20 cellular contexts compared by ENCODE assay signal in genomic region chr17:2253362-2253761, GRCh38. TPM values are rescaled to one million over a fixed set of nuclear protein-coding genes. Genes with fewer than 3 reads are reported as not detected.
DNase-seq lines count a peak whose midpoint lies in the region; ATAC-seq and TF ChIP-seq lines count a peak whose summit lies in the region.
"Had no signal": no experiment of that assay in that cellular context is flagged by ENCODE, and none has a peak within 500 bp of the region (broad histone marks: within the 10 kb centered on the region; RNA-seq: fewer than 3 reads in every experiment).

No MANE protein-coding gene starts in this region.

- intact Hi-C loops in activated T-helper 2 cell treated with anti-CD3 and anti-CD28 coated beads, Interferon-gamma antibody, Interleukin-2, Interleukin-4, amounts not matched to agents 10 μg/mL and 5 μg/mL and 100 μg/mL, durations not matched to agents 14 hours and 24 hours and 36 hours (cut with micrococcal nuclease), result no loop called here

- H3K4me3 Mint-ChIP-seq in activated T-cell treated with anti-CD3 and anti-CD28 coated beads, Interleukin-2, amount 50 U/mL, for 24 hours, result peak overlapping the region; percentile 58
- peak overlapping the region; percentile 18 for H3K4me3 Mint-ChIP-seq in activated T-helper 2 cell treated with anti-CD3 and anti-CD28 coated beads, Interferon-gamma antibody, Interleukin-2, Interleukin-4, amounts not matched to agents 10 μg/mL and 5 μg/mL and 100 μg/mL, durations not matched to agents 14 hours and 24 hours and 36 hours (ENCODE audit: low read depth)
- H3K4me3 Mint-ChIP-seq in nephron progenitor cell, result no peak overlapping the region

- no peaks in the 10 kb centered on the region for H3K27me3 Mint-ChIP-seq in activated T-cell treated with anti-CD3 and anti-CD28 coated beads, Interleukin-2, amount 50 U/mL, for 24 hours
- H3K27me3 Mint-ChIP-seq in activated T-helper 2 cell treated with anti-CD3 and anti-CD28 coated beads, Interferon-gamma antibody, Interleukin-2, Interleukin-4, amounts not matched to agents 10 μg/mL and 5 μg/mL and 100 μg/mL, durations not matched to agents 14 hours and 24 hours and 36 hours (ENCODE audit: low read depth), result no peaks in the 10 kb centered on the region
- peaks cover 4% of the 10 kb centered on the region for H3K27me3 Mint-ChIP-seq in nephron progenitor cell (ENCODE audit: low read depth, poor library complexity)

- H3K4me1 Mint-ChIP-seq in activated T-cell treated with anti-CD3 and anti-CD28 coated beads, Interleukin-2, amount 50 U/mL, for 24 hours (ENCODE audit: low read depth), result peaks cover 72% of the 10 kb centered on the region
- peaks cover 60% of the 10 kb centered on the region for H3K4me1 Mint-ChIP-seq in activated T-helper 2 cell treated with anti-CD3 and anti-CD28 coated beads, Interferon-gamma antibody, Interleukin-2, Interleukin-4, amounts not matched to agents 10 μg/mL and 5 μg/mL and 100 μg/mL, durations not matched to agents 14 hours and 24 hours and 36 hours (ENCODE audit: low read depth)
- H3K4me1 Mint-ChIP-seq in nephron progenitor cell, result peaks cover 4% of the 10 kb centered on the region

- no peak for TF ChIP-seq CTCF in GM12865 (IDR thresholded peaks at IDR 0.05; ENCODE audit: insufficient read depth, low read depth, low read length, missing control alignments)
- no peak for TF ChIP-seq CTCF in nephron progenitor cell (IDR thresholded peaks at IDR 0.05)

- no peak for DNase-seq in activated T-cell treated with anti-CD3 and anti-CD28 coated beads, Interleukin-2, amount 50 U/mL, for 24 hours
- DNase-seq in activated T-cell treated with anti-CD3 and anti-CD28 coated beads, Interleukin-2, amount 50 U/mL, for 48 hours, result no peak
- DNase-seq in GM12865 (ENCODE audit: low read depth) (no peak), nephron progenitor cell (no peak), kidney glomerular epithelial cell (lab: John Stamatoyannopoulos, UW) (no peak)
- no peak for DNase-seq in activated T-helper 2 cell treated with anti-CD3 and anti-CD28 coated beads, Interferon-gamma antibody, Interleukin-2, Interleukin-4, amounts not matched to agents 10 μg/mL and 5 μg/mL and 100 μg/mL, durations not matched to agents 14 hours and 24 hours and 36 hours (ENCODE audit: low spot score)
- DNase-seq: activated effector memory CD4-positive, alpha-beta T cell treated with Interleukin-2 at 50 U/mL for 16 hours; C1 segment of cervical spinal cord; DMS153; erythroblast; foreskin keratinocyte; GDM1; hippocampal formation; NCI-H1436 treated with DMSO at 0.1 percent for 48 hours; NCI-H2171; NCI-H524 treated with DMSO at 0.1 percent for 48 hours; occipital lobe; retina had no signal

- no peak for ATAC-seq in GM21723 (IDR thresholded peaks at IDR 0.05; ENCODE audit: unreplicated experiment)
- ATAC-seq in GM18498 (IDR thresholded peaks at IDR 0.05; ENCODE audit: unreplicated experiment), result no peak
- ATAC-seq: foreskin keratinocyte had no signal

- H3K27ac Mint-ChIP-seq in activated T-cell treated with anti-CD3 and anti-CD28 coated beads, Interleukin-2, amount 50 U/mL, for 24 hours, result peak overlapping the region; percentile 96
- H3K27ac Mint-ChIP-seq in activated T-helper 2 cell treated with anti-CD3 and anti-CD28 coated beads, Interferon-gamma antibody, Interleukin-2, Interleukin-4, amounts not matched to agents 10 μg/mL and 5 μg/mL and 100 μg/mL, durations not matched to agents 14 hours and 24 hours and 36 hours, result peak overlapping the region; percentile 92
- peak overlapping the region; percentile 79 for H3K27ac Mint-ChIP-seq in nephron progenitor cell

- peak overlapping the region; percentile 7; the same call in 1 of the 2 replicates for H3K4me3 ChIP-seq in GM12865 (ENCODE audit: low read depth, low read length)

- peaks cover 80% of the 10 kb centered on the region for H3K36me3 Mint-ChIP-seq in activated T-cell treated with anti-CD3 and anti-CD28 coated beads, Interleukin-2, amount 50 U/mL, for 24 hours (ENCODE audit: low read depth)
- H3K36me3 Mint-ChIP-seq in activated T-helper 2 cell treated with anti-CD3 and anti-CD28 coated beads, Interferon-gamma antibody, Interleukin-2, Interleukin-4, amounts not matched to agents 10 μg/mL and 5 μg/mL and 100 μg/mL, durations not matched to agents 14 hours and 24 hours and 36 hours (ENCODE audit: low read depth), result peaks cover 70% of the 10 kb centered on the region
- peaks cover 65% of the 10 kb centered on the region for H3K36me3 Mint-ChIP-seq in nephron progenitor cell (ENCODE audit: low read depth)

- peaks cover 3% of the 10 kb centered on the region for H3K9me3 Mint-ChIP-seq in activated T-cell treated with anti-CD3 and anti-CD28 coated beads, Interleukin-2, amount 50 U/mL, for 24 hours
- H3K9me3 Mint-ChIP-seq in activated T-helper 2 cell treated with anti-CD3 and anti-CD28 coated beads, Interferon-gamma antibody, Interleukin-2, Interleukin-4, amounts not matched to agents 10 μg/mL and 5 μg/mL and 100 μg/mL, durations not matched to agents 14 hours and 24 hours and 36 hours, result no peaks in the 10 kb centered on the region
- peaks cover 17% of the 10 kb centered on the region for H3K9me3 Mint-ChIP-seq in nephron progenitor cell

RNA-seq across cellular contexts. Expression of gene SMG6, which starts 50.2 kb away (rescaled TPM):
- total RNA-seq in activated T-helper 2 cell treated with anti-CD3 and anti-CD28 coated beads, Interferon-gamma antibody, Interleukin-2, Interleukin-4, amounts not matched to agents 10 μg/mL and 5 μg/mL and 100 μg/mL, durations not matched to agents 14 hours and 24 hours and 36 hours, result 33.5 and 43.0 TPM in 2 replicates

RNA-seq across cellular contexts. Expression of gene SRR, which starts 50.4 kb away (rescaled TPM):
- total RNA-seq in activated T-helper 2 cell treated with anti-CD3 and anti-CD28 coated beads, Interferon-gamma antibody, Interleukin-2, Interleukin-4, amounts not matched to agents 10 μg/mL and 5 μg/mL and 100 μg/mL, durations not matched to agents 14 hours and 24 hours and 36 hours, result 17.3 and 18.4 TPM in 2 replicates
